In the genomic region with DNA sequence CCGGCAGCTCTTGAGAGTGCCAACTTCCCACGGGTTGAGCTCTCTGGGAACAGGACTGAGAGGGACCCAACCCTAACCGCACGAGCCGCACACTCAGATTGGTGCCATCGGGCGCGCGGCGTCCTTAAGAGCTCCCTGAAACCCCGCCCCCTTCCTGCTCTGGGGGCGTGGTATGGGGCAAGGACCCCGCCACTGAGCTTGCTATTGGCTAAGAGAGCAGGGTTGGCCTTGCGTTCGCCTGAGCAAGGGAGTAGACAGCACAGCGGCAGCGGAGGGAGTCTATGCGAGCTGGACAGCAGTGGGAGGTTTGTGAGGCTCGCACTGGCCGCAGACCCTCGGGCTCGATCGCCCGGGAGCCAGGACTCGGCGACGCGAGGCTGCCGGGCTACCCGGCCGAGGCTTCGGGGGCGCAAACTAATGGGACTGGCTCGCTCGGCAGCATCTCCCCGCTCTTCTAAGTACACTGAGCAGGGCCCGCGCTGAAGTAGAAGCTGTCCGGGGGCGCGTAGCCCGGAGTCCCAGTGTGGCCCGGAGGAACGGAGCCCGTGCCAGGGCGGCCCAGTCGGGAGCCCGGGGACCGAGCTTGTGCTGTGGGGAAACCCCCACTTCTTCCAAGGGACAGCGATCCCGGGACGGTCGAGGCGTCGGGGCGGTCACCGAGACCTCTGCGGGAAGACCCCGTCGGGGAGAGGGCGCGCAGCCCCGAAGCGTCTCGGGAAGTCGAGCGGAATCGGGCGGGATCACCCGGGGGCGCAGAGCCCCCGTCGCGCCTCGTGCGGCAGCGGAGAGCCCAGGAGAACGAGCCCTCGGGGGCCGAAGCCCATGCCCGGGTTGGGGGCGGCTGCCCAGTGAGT, we compare ENCODE assay signal across 8 cellular contexts. TPM values are rescaled to one million over a fixed set of nuclear protein-coding genes. Genes with fewer than 3 reads are reported as not detected.
DNase-seq lines count a peak whose midpoint lies in the region; ATAC-seq and TF ChIP-seq lines count a peak whose summit lies in the region.

A gene (plus strand): TSS at position 282 of the 854 bp plus-strand sequence. CDS start 756 bp downstream, outside the sequence.

- peaks cover 6% of the 10 kb centered on the region for H3K4me1 ChIP-seq in CD8-positive, alpha-beta memory T cell (ENCODE audit: insufficient read depth, low read length)
- H3K4me1 ChIP-seq in endocrine pancreas (ENCODE audit: control insufficient read depth, insufficient read depth, low read length): no peaks in the 10 kb centered on the region
- no peaks in the 10 kb centered on the region for H3K4me1 ChIP-seq in mesendoderm (ENCODE audit: control insufficient read depth, low read depth, low read length)

- no peak within 1 kb of the TSS for H2BK5ac ChIP-seq in mesendoderm (ENCODE audit: low read length)

- H3K27ac Mint-ChIP-seq in CD8-positive, alpha-beta memory T cell: peak within 1 kb of the TSS; percentile 65 to 99 (median 86)
- H3K27ac Mint-ChIP-seq in activated CD8-positive, alpha-beta memory T cell treated with anti-CD3 and anti-CD28 coated beads, Interleukin-2, amount 10 ng/mL, durations not matched to agents 7 days and 5 days: peak within 1 kb of the TSS; percentile 81

- H3K27me3 Mint-ChIP-seq in CD8-positive, alpha-beta memory T cell: peaks cover 0 to 4% of the 10 kb centered on the region in 2 donors
- H3K27me3 Mint-ChIP-seq in activated CD8-positive, alpha-beta memory T cell treated with anti-CD3 and anti-CD28 coated beads, Interleukin-2, amount 10 ng/mL, durations not matched to agents 7 days and 5 days: peaks cover 7% of the 10 kb centered on the region

- peak within 1 kb of the TSS; percentile 73 for H3K56ac ChIP-seq in mesendoderm (ENCODE audit: low read length)

- WGBS in mesendoderm (ENCODE audit: extremely low coverage, insufficient coverage, low lambda C conversion rate): no CpG with 5 or more reads among the region's 82 CpGs

- peak within 1 kb of the TSS; percentile 72 for H3K9ac ChIP-seq in endocrine pancreas (ENCODE audit: control insufficient read depth, insufficient read depth, low read length)
- peak within 1 kb of the TSS; percentile 57 for H3K9ac ChIP-seq in mesendoderm (ENCODE audit: low read length)

- POLR2A ChIA-PET in CD8-positive, alpha-beta memory T cell (lab: Charles Lee): interaction anchor here (0.6 to 1.5 kb wide), 2 partner anchors 337 to 393 kb away, joined by 3 to 4 read pairs; a partner anchor contains a TSS

- TF ChIP-seq CTCF in HL-60 (IDR thresholded peaks at IDR 0.05; ENCODE audit: insufficient read depth, low read length): no peak

- peak within 1 kb of the TSS; percentile 87 to 95 (median 93) for H3K4me3 Mint-ChIP-seq in CD8-positive, alpha-beta memory T cell
- peak within 1 kb of the TSS; percentile 81 for H3K4me3 Mint-ChIP-seq in activated CD8-positive, alpha-beta memory T cell treated with anti-CD3 and anti-CD28 coated beads, Interleukin-2, amount 10 ng/mL, durations not matched to agents 7 days and 5 days

- H3K27ac ChIP-seq in CD8-positive, alpha-beta memory T cell (ENCODE audit: low read depth, low read length): no peak within 1 kb of the TSS
- H3K27ac ChIP-seq in HL-60 (replicated peaks): 0 out of 2 replicates have a peak within 1 kb of the TSS, but pooled peaks have one; percentile 22
- no peak within 1 kb of the TSS for H3K27ac ChIP-seq in mesendoderm (ENCODE audit: low read depth, low read length)

- H4K8ac ChIP-seq in mesendoderm (ENCODE audit: low read depth, low read length): no peak within 1 kb of the TSS

- peaks cover 0 to 4% (median 0%) of the 10 kb centered on the region in 3 donors for H3K36me3 Mint-ChIP-seq in CD8-positive, alpha-beta memory T cell
- H3K36me3 Mint-ChIP-seq in activated CD8-positive, alpha-beta memory T cell treated with anti-CD3 and anti-CD28 coated beads, Interleukin-2, amount 10 ng/mL, durations not matched to agents 7 days and 5 days: no peaks in the 10 kb centered on the region

- peak; percentile 71 to 91 (median 85) for DNase-seq in CD8-positive, alpha-beta memory T cell
- DNase-seq in HL-60 (ENCODE audit: low read depth in 1 of 2, low spot score in 1 of 2): peak; percentile 74 to 90
- DNase-seq in NOMO-1 (lab: John Stamatoyannopoulos, UW; ENCODE audit: unreplicated experiment in 2 of 2): peak; percentile 76 to 77
- DNase-seq in activated CD8-positive, alpha-beta memory T cell treated with anti-CD3 and anti-CD28 coated beads, Interleukin-2, amount 10 ng/mL, durations not matched to agents 7 days and 5 days: peak; percentile 90
- peak; percentile 96 for DNase-seq in mesendoderm
- DNase-seq in stimulated activated CD8-positive, alpha-beta memory T cell treated with anti-CD3 and anti-CD28 coated beads, Interleukin-12 subunit alpha, Interleukin-12 subunit beta, amount 100 ng/mL, for 4 hours (ENCODE audit: low read depth): peak; percentile 65

- H3K23ac ChIP-seq in mesendoderm (ENCODE audit: low read length): no peak within 1 kb of the TSS

- H3K4me1 Mint-ChIP-seq in CD8-positive, alpha-beta memory T cell: peaks cover 17 to 33% (median 17%) of the 10 kb centered on the region in 3 donors
- H3K4me1 Mint-ChIP-seq in activated CD8-positive, alpha-beta memory T cell treated with anti-CD3 and anti-CD28 coated beads, Interleukin-2, amount 10 ng/mL, durations not matched to agents 7 days and 5 days: peaks cover 14% of the 10 kb centered on the region

- no peak within 1 kb of the TSS for H4K5ac ChIP-seq in mesendoderm (ENCODE audit: low read length)

- CTCF ChIA-PET in CD8-positive, alpha-beta memory T cell (lab: Charles Lee): interaction anchor here (0.7 to 5.2 kb wide), 13 partner anchors 10 to 456 kb away, joined by 3 to 73 read pairs (median 5); a partner anchor contains a TSS
- CTCF ChIA-PET in activated CD8-positive, alpha-beta memory T cell treated with anti-CD3 and anti-CD28 coated beads, Interleukin-2, amount 10 ng/mL, durations not matched to agents 7 days and 5 days (lab: Charles Lee): interaction anchor here (0.6 to 4.7 kb wide), 14 partner anchors 8 to 557 kb away, joined by 3 to 64 read pairs (median 3); a partner anchor contains a TSS

- H3K36me3 ChIP-seq in CD8-positive, alpha-beta memory T cell (ENCODE audit: insufficient read depth, low read length): no peaks in the 10 kb centered on the region
- no peaks in the 10 kb centered on the region for H3K36me3 ChIP-seq in endocrine pancreas (ENCODE audit: control insufficient read depth, insufficient read depth, low read length)
- no peaks in the 10 kb centered on the region for H3K36me3 ChIP-seq in mesendoderm (ENCODE audit: control insufficient read depth, insufficient read depth, low read length)

- H2BK15ac ChIP-seq in mesendoderm (replicated peaks; ENCODE audit: low read depth): no peak within 1 kb of the TSS

- H2BK120ac ChIP-seq in mesendoderm (ENCODE audit: low read depth, low read length): no peak within 1 kb of the TSS

- H3K9me3 Mint-ChIP-seq in CD8-positive, alpha-beta memory T cell: no peaks in the 10 kb centered on the region
- no peaks in the 10 kb centered on the region for H3K9me3 Mint-ChIP-seq in activated CD8-positive, alpha-beta memory T cell treated with anti-CD3 and anti-CD28 coated beads, Interleukin-2, amount 10 ng/mL, durations not matched to agents 7 days and 5 days (ENCODE audit: low read depth)

- H3K79me2 ChIP-seq in mesendoderm (ENCODE audit: control insufficient read depth, insufficient read depth, low read length): no peaks in the 10 kb centered on the region

- H3K4me3 ChIP-seq in CD8-positive, alpha-beta memory T cell (ENCODE audit: low read length): peak within 1 kb of the TSS; percentile 76
- H3K4me3 ChIP-seq in HL-60 (replicated peaks; ENCODE audit: insufficient read depth, low read length) (peak within 1 kb of the TSS; percentile 57), endocrine pancreas (ENCODE audit: control insufficient read depth, insufficient read depth, low read length) (no peak within 1 kb of the TSS), mesendoderm (ENCODE audit: low read length) (peak within 1 kb of the TSS; percentile 20)

- H3K4ac ChIP-seq in mesendoderm (ENCODE audit: low read depth, low read length): no peak within 1 kb of the TSS

- no peaks in the 10 kb centered on the region for H3K79me1 ChIP-seq in mesendoderm (ENCODE audit: low read length)

- peak; percentile 87 for ATAC-seq in GM19463 (IDR thresholded peaks at IDR 0.05; ENCODE audit: unreplicated experiment)
- peak; percentile 94 for ATAC-seq in activated CD8-positive, alpha-beta memory T cell treated with anti-CD3 and anti-CD28 coated beads, Interleukin-2, amount 10 ng/mL, durations not matched to agents 7 days and 5 days

- H3K4me2 ChIP-seq in mesendoderm (ENCODE audit: low read length): peak within 1 kb of the TSS; percentile 87

- H2AK5ac ChIP-seq in mesendoderm (ENCODE audit: low read length): no peak within 1 kb of the TSS

- no peaks in the 10 kb centered on the region for H3K9me3 ChIP-seq in CD8-positive, alpha-beta memory T cell (ENCODE audit: low read length)
- H3K9me3 ChIP-seq in endocrine pancreas (ENCODE audit: control insufficient read depth, low read length): no peaks in the 10 kb centered on the region

- H3K27me3 ChIP-seq in CD8-positive, alpha-beta memory T cell (ENCODE audit: insufficient read depth, low read length, poor library complexity, severe bottlenecking): no peaks in the 10 kb centered on the region
- no peaks in the 10 kb centered on the region for H3K27me3 ChIP-seq in HL-60 (ENCODE audit: insufficient read depth, poor library complexity, severe bottlenecking)
- H3K27me3 ChIP-seq in endocrine pancreas (ENCODE audit: control insufficient read depth, insufficient read depth, low read length): no peaks in the 10 kb centered on the region
- peaks cover 8% of the 10 kb centered on the region for H3K27me3 ChIP-seq in mesendoderm (ENCODE audit: insufficient read depth, low read length, poor library complexity)

- H3K18ac ChIP-seq in mesendoderm (ENCODE audit: low read length): peak within 1 kb of the TSS; percentile 57

RNA-seq across cellular contexts. Expression of the gene that starts here (rescaled TPM):
- total RNA-seq in CD8-positive, alpha-beta memory T cell: 1 to 10 TPM; 7.2 to 7.7 TPM
- 4.8 TPM for polyA plus RNA-seq in CD8-positive, alpha-beta memory T cell
- total RNA-seq in activated CD8-positive, alpha-beta memory T cell treated with anti-CD3 and anti-CD28 coated beads, Interleukin-2, amount 10 ng/mL, durations not matched to agents 7 days and 5 days: 1 to 10 TPM; 4.2 to 4.3 TPM
- polyA plus RNA-seq in mesendoderm (2013, experiment 1 of 2): 3.3 TPM
- polyA plus RNA-seq in mesendoderm (2013, experiment 2 of 2): 3.5 TPM
